ENCODE assay signal across 1 cellular context in genomic region chr2:70050631-70051425, GRCh38.
A peak's percentile ranks its signal among the peaks of the same experiment; 100 is the strongest.
TF ChIP-seq lines count a peak whose summit lies in the region.

No MANE protein-coding gene starts in this region.

TF ChIP-seq in HepG2, 621 proteins besides CTCF, POLR2A, EP300 and RAD21 (continued from another document):
- TF ChIP-seq NR2C2 (CRISPR knock-in tag; IDR thresholded peaks at IDR 0.05; ENCODE audit: borderline replicate concordance) (peak; percentile 58; the same call in 1 of the 2 replicates), ARNTL (CRISPR knock-in tag; IDR thresholded peaks at IDR 0.05) (peak; percentile 76; the same call in 1 of the 2 replicates), ZNF777 (CRISPR knock-in tag; IDR thresholded peaks at IDR 0.05) (no peak), FOXP1 (IDR thresholded peaks at IDR 0.05) (no peak), FOXP1 (CRISPR knock-in tag; IDR thresholded peaks at IDR 0.05) (peak; percentile 12; the same call in 1 of the 2 replicates), ERF (CRISPR knock-in tag; IDR thresholded peaks at IDR 0.05) (0 out of 2 replicates have a peak, but pooled peaks have one; percentile 42), ZSCAN12 (CRISPR knock-in tag; IDR thresholded peaks at IDR 0.05) (no peak), DPF2 (CRISPR knock-in tag; IDR thresholded peaks at IDR 0.05; ENCODE audit: borderline replicate concordance, low read depth) (0 out of 2 replicates have a peak, but pooled peaks have one; percentile 18), NCOA2 (CRISPR knock-in tag; IDR thresholded peaks at IDR 0.05) (peak; percentile 73; the same call in 1 of the 2 replicates), ETS1 (CRISPR knock-in tag; IDR thresholded peaks at IDR 0.05) (no peak), MAFK (conservative IDR thresholded peaks at IDR 0.05 in 1 of 2, IDR thresholded peaks at IDR 0.05 in 1 of 2; ENCODE audit: low read length in 2 of 2) (peak in 1 of 2 experiments; percentile 27; a peak in 1 of 4 replicates), RXRA (CRISPR knock-in tag; IDR thresholded peaks at IDR 0.05) (peak; percentile 73; the same call in 1 of the 2 replicates), STAG1 (CRISPR knock-in tag; IDR thresholded peaks at IDR 0.05) (peak; percentile 13; the same call in 1 of the 2 replicates), KLF16 (CRISPR knock-in tag; IDR thresholded peaks at IDR 0.05) (0 out of 4 replicates have a peak, but pooled peaks of 1 of the 2 experiments have one; percentile 36), TEAD3 (CRISPR knock-in tag; optimal IDR thresholded peaks at IDR 0.05; ENCODE audit: borderline replicate concordance) (peak; percentile 97), PPARG (CRISPR knock-in tag; conservative IDR thresholded peaks at IDR 0.05) (peak; percentile 52; the same call in 1 of the 2 replicates), NFIB (CRISPR knock-in tag; IDR thresholded peaks at IDR 0.05; ENCODE audit: borderline replicate concordance) (no peak), SIX1 (CRISPR knock-in tag; IDR thresholded peaks at IDR 0.05; ENCODE audit: borderline replicate concordance) (no peak; the same call in 1 of the 2 replicates), HNF1B (CRISPR knock-in tag; IDR thresholded peaks at IDR 0.05) (0 out of 2 replicates have a peak, but pooled peaks have one; percentile 30), SAFB2 (CRISPR knock-in tag; IDR thresholded peaks at IDR 0.05; ENCODE audit: borderline replicate concordance, low read depth) (no peak), DMAP1 (CRISPR knock-in tag; IDR thresholded peaks at IDR 0.05) (0 out of 2 replicates have a peak, but pooled peaks have one; percentile 55), FOXJ3 (CRISPR knock-in tag; IDR thresholded peaks at IDR 0.05; ENCODE audit: borderline replicate concordance) (peak; percentile 79; the same call in 1 of the 2 replicates), NR2F6 (IDR thresholded peaks at IDR 0.05) (peak; percentile 67), NR2F6 (CRISPR knock-in tag; IDR thresholded peaks at IDR 0.05) (peak; percentile 79; the same call in 1 of the 2 replicates), ZEB1 (IDR thresholded peaks at IDR 0.05; ENCODE audit: insufficient replicate concordance, low read depth) (peak; percentile 69), THAP11 (CRISPR knock-in tag; IDR thresholded peaks at IDR 0.05) (0 out of 2 replicates have a peak, but pooled peaks have one; percentile 12), KDM5A (IDR thresholded peaks at IDR 0.05; ENCODE audit: borderline replicate concordance, low read length) (no peak), NFIC (IDR thresholded peaks at IDR 0.05; ENCODE audit: low read length) (peak; percentile 68; the same call in 1 of the 2 replicates), CBFB (CRISPR knock-in tag; IDR thresholded peaks at IDR 0.05) (0 out of 2 replicates have a peak, but pooled peaks have one; percentile 30), CBX5 (CRISPR knock-in tag; IDR thresholded peaks at IDR 0.05; ENCODE audit: borderline replicate concordance) (peak; percentile 67; the same call in 1 of the 2 replicates), HIC2 (CRISPR knock-in tag; IDR thresholded peaks at IDR 0.05; ENCODE audit: low read depth) (no peak), NR2F2 (IDR thresholded peaks at IDR 0.05; ENCODE audit: borderline replicate concordance, low read depth) (peak; percentile 51; the same call in 1 of the 2 replicates), SOX13 (IDR thresholded peaks at IDR 0.05) (no peak), SOX13 (CRISPR knock-in tag; conservative IDR thresholded peaks at IDR 0.05 in 1 of 2, IDR thresholded peaks at IDR 0.05 in 1 of 2) (peak in 1 of 2 experiments; percentile 69; a peak in 3 of 4 replicates), MAFF (IDR thresholded peaks at IDR 0.05; ENCODE audit: low read depth, low read length) (peak; percentile 16; the same call in 1 of the 2 replicates), HOMEZ (CRISPR knock-in tag; IDR thresholded peaks at IDR 0.05; ENCODE audit: low read depth) (peak; percentile 43; the same call in 1 of the 2 replicates), NFKB2 (CRISPR knock-in tag; IDR thresholded peaks at IDR 0.05; ENCODE audit: borderline replicate concordance) (no peak), ZNF7 (CRISPR knock-in tag; IDR thresholded peaks at IDR 0.05) (no peak), ZMYM2 (CRISPR knock-in tag; IDR thresholded peaks at IDR 0.05) (peak; percentile 89), ZNF205 (CRISPR knock-in tag; IDR thresholded peaks at IDR 0.05) (0 out of 2 replicates have a peak, but pooled peaks have one; percentile 55), ZMYM4 (CRISPR knock-in tag; IDR thresholded peaks at IDR 0.05) (0 out of 2 replicates have a peak, but pooled peaks have one; percentile 42), SOX5 (CRISPR knock-in tag; IDR thresholded peaks at IDR 0.05; ENCODE audit: borderline replicate concordance) (0 out of 2 replicates have a peak, but pooled peaks have one; percentile 45), KDM4B (CRISPR knock-in tag; IDR thresholded peaks at IDR 0.05) (0 out of 2 replicates have a peak, but pooled peaks have one; percentile 21), GFI1 (CRISPR knock-in tag; IDR thresholded peaks at IDR 0.05; ENCODE audit: borderline replicate concordance) (peak; percentile 48; the same call in 1 of the 2 replicates), ZNF432 (CRISPR knock-in tag; IDR thresholded peaks at IDR 0.05; ENCODE audit: borderline replicate concordance) (no peak), TBX3 (IDR thresholded peaks at IDR 0.05; ENCODE audit: borderline replicate concordance) (peak; percentile 30; the same call in 1 of the 2 replicates), MAX (IDR thresholded peaks at IDR 0.05) (peak; percentile 57; the same call in 1 of the 2 replicates), CEBPB (IDR thresholded peaks at IDR 0.05; ENCODE audit: borderline replicate concordance, low read depth, low read length) (peak; percentile 81; the same call in 1 of the 2 replicates)
- TF ChIP-seq, protein P1, sequence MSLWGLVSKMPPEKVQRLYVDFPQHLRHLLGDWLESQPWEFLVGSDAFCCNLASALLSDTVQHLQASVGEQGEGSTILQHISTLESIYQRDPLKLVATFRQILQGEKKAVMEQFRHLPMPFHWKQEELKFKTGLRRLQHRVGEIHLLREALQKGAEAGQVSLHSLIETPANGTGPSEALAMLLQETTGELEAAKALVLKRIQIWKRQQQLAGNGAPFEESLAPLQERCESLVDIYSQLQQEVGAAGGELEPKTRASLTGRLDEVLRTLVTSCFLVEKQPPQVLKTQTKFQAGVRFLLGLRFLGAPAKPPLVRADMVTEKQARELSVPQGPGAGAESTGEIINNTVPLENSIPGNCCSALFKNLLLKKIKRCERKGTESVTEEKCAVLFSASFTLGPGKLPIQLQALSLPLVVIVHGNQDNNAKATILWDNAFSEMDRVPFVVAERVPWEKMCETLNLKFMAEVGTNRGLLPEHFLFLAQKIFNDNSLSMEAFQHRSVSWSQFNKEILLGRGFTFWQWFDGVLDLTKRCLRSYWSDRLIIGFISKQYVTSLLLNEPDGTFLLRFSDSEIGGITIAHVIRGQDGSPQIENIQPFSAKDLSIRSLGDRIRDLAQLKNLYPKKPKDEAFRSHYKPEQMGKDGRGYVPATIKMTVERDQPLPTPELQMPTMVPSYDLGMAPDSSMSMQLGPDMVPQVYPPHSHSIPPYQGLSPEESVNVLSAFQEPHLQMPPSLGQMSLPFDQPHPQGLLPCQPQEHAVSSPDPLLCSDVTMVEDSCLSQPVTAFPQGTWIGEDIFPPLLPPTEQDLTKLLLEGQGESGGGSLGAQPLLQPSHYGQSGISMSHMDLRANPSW (CRISPR knock-in tag; IDR thresholded peaks at IDR 0.05; ENCODE audit: borderline replicate concordance): 0 out of 2 replicates have a peak, but pooled peaks have one; percentile 25
- TF ChIP-seq, protein P2, sequence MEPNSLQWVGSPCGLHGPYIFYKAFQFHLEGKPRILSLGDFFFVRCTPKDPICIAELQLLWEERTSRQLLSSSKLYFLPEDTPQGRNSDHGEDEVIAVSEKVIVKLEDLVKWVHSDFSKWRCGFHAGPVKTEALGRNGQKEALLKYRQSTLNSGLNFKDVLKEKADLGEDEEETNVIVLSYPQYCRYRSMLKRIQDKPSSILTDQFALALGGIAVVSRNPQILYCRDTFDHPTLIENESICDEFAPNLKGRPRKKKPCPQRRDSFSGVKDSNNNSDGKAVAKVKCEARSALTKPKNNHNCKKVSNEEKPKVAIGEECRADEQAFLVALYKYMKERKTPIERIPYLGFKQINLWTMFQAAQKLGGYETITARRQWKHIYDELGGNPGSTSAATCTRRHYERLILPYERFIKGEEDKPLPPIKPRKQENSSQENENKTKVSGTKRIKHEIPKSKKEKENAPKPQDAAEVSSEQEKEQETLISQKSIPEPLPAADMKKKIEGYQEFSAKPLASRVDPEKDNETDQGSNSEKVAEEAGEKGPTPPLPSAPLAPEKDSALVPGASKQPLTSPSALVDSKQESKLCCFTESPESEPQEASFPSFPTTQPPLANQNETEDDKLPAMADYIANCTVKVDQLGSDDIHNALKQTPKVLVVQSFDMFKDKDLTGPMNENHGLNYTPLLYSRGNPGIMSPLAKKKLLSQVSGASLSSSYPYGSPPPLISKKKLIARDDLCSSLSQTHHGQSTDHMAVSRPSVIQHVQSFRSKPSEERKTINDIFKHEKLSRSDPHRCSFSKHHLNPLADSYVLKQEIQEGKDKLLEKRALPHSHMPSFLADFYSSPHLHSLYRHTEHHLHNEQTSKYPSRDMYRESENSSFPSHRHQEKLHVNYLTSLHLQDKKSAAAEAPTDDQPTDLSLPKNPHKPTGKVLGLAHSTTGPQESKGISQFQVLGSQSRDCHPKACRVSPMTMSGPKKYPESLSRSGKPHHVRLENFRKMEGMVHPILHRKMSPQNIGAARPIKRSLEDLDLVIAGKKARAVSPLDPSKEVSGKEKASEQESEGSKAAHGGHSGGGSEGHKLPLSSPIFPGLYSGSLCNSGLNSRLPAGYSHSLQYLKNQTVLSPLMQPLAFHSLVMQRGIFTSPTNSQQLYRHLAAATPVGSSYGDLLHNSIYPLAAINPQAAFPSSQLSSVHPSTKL (CRISPR knock-in tag; IDR thresholded peaks at IDR 0.05): peak; percentile 74
- TF ChIP-seq, protein P3, sequence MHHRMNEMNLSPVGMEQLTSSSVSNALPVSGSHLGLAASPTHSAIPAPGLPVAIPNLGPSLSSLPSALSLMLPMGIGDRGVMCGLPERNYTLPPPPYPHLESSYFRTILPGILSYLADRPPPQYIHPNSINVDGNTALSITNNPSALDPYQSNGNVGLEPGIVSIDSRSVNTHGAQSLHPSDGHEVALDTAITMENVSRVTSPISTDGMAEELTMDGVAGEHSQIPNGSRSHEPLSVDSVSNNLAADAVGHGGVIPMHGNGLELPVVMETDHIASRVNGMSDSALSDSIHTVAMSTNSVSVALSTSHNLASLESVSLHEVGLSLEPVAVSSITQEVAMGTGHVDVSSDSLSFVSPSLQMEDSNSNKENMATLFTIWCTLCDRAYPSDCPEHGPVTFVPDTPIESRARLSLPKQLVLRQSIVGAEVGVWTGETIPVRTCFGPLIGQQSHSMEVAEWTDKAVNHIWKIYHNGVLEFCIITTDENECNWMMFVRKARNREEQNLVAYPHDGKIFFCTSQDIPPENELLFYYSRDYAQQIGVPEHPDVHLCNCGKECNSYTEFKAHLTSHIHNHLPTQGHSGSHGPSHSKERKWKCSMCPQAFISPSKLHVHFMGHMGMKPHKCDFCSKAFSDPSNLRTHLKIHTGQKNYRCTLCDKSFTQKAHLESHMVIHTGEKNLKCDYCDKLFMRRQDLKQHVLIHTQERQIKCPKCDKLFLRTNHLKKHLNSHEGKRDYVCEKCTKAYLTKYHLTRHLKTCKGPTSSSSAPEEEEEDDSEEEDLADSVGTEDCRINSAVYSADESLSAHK (CRISPR knock-in tag; IDR thresholded peaks at IDR 0.05; ENCODE audit: borderline replicate concordance): no peak
